ENCODE assay signal across 8 cellular contexts in genomic region chr12:77062846-77063461, GRCh38. TPM values are rescaled to one million over a fixed set of nuclear protein-coding genes. Genes with fewer than 3 reads are reported as not detected.
DNase-seq lines count a peak whose midpoint lies in the region; ATAC-seq and TF ChIP-seq lines count a peak whose summit lies in the region.

No MANE protein-coding gene starts in this region.

- WGBS in transverse colon (ENCODE audit: low coverage in 1 of 2), 2 donors: 66 to 76% methylated on average over 12 of the region's 12 CpGs

- H3K27ac ChIP-seq in KMS-11 (no peak overlapping the region), transverse colon (no peak overlapping the region)

- H3K27me3 ChIP-seq in KMS-11 (ENCODE audit: insufficient read depth, low read depth) (no peaks in the 10 kb centered on the region), transverse colon (peaks cover 14% of the 10 kb centered on the region)

- TF ChIP-seq POLR2A in transverse colon (IDR thresholded peaks at IDR 0.05): no peak

- no peak for TF ChIP-seq CTCF in GM12864 (IDR thresholded peaks at IDR 0.05; ENCODE audit: low read depth, low read length, missing control alignments)
- TF ChIP-seq CTCF in KMS-11 (conservative IDR thresholded peaks at IDR 0.05; ENCODE audit: low read depth, low read length): no peak
- no peak for TF ChIP-seq CTCF in transverse colon (IDR thresholded peaks at IDR 0.05)

- no peak overlapping the region for H3K9ac ChIP-seq in KMS-11

- peak overlapping the region; percentile 46 for H3K4me2 ChIP-seq in KMS-11

- intact Hi-C loops in transverse colon (cut with DNase I; ENCODE audit: low total_unique reads): no loop called here

- peaks cover 35% of the 10 kb centered on the region for H3K4me1 ChIP-seq in KMS-11 (ENCODE audit: low read depth, poor library complexity, severe bottlenecking)
- peaks cover 0 to 12% (median 9%) of the 10 kb centered on the region in 4 donors for H3K4me1 ChIP-seq in transverse colon

- DNase-seq in GM12864 (ENCODE audit: low read depth): peak; percentile 60
- DNase-seq in fibroblast of peridontal ligament (ENCODE audit: extremely low read depth): peak; percentile 83
- DNase-seq in NCI-H187 (lab: John Stamatoyannopoulos, UW): no peak
- no peak for DNase-seq in transverse colon
- DNase-seq in NCI-H2196 treated with DMSO at 0.1 percent for 48 hours (lab: John Stamatoyannopoulos, UW; ENCODE audit: unreplicated experiment): no peak
- DNase-seq in activated CD8-positive, alpha-beta memory T cell treated with anti-CD3 and anti-CD28 coated beads, Interleukin-2, amount 50 U/mL, for 48 hours: no peak

- H3K4me3 ChIP-seq in GM12864 (ENCODE audit: low read depth, low read length) (peak overlapping the region; percentile 99), KMS-11 (IDR thresholded peaks at IDR 0.05; ENCODE audit: insufficient read depth, low read depth, low read length) (no peak overlapping the region), transverse colon (no peak overlapping the region)

- H3K36me3 ChIP-seq in KMS-11 (ENCODE audit: insufficient read depth) (no peaks in the 10 kb centered on the region), transverse colon (no peaks in the 10 kb centered on the region)

- no peaks in the 10 kb centered on the region for H3K79me2 ChIP-seq in KMS-11 (ENCODE audit: insufficient read depth, low read depth)

- no peaks in the 10 kb centered on the region for H4K20me1 ChIP-seq in KMS-11 (ENCODE audit: insufficient read depth)

- peak; percentile 35 for ATAC-seq in GM21576 (IDR thresholded peaks at IDR 0.05; ENCODE audit: unreplicated experiment)

- no peak for TF ChIP-seq EP300 in transverse colon (IDR thresholded peaks at IDR 0.05; ENCODE audit: low read depth)

- in situ Hi-C loops in transverse colon (cut with MboI; ENCODE audit: low pct_ligation_motif_present in 1 of 4, low pct_unique_long_range_greater_than_20kb in 1 of 4, low sequenced_read_pairs in 3 of 4): no loop called here

- no peaks in the 10 kb centered on the region for H3K9me3 ChIP-seq in transverse colon

- no peak overlapping the region for H2AFZ ChIP-seq in KMS-11 (ENCODE audit: low read depth)

RNA-seq across cellular contexts. Expression of gene E2F7, which starts 2.4 kb away (rescaled TPM):
- total RNA-seq in transverse colon: under 1 TPM in 3 of 4 donors, not detected in 1; 0.20 to 0.79 (median 0.41) TPM

Comparison
In these comparisons a context has a peak if more than half of its experiments do, and no peak if none do; other contexts are left out.
1. DNase-seq: peak in GM12864 (single experiment) and fibroblast of peridontal ligament (single experiment); none in NCI-H187 (0 of 2), transverse colon (single experiment), NCI-H2196 treated with DMSO at 0.1 percent for 48 hours (single experiment) and activated CD8-positive, alpha-beta memory T cell treated with anti-CD3 and anti-CD28 coated beads, Interleukin-2, amount 50 U/mL, for 48 hours (single experiment).